ENCODE assay signal across 17 cellular contexts in genomic region chr13:37657134-37657533, GRCh38. TPM values are rescaled to one million over a fixed set of nuclear protein-coding genes. Genes with fewer than 3 reads are reported as not detected.
DNase-seq lines count a peak whose midpoint lies in the region; ATAC-seq and TF ChIP-seq lines count a peak whose summit lies in the region.
"Had no signal": no experiment of that assay in that cellular context is flagged by ENCODE, and none has a peak within 500 bp of the region (broad histone marks: within the 10 kb centered on the region; RNA-seq: fewer than 3 reads in every experiment).

No MANE protein-coding gene starts in this region.

- H3K4me1 ChIP-seq in adipocyte (ENCODE audit: control insufficient read depth, insufficient read depth, low read length) (peaks cover 4% of the 10 kb centered on the region), smooth muscle cell (ENCODE audit: low read depth) (peaks cover 4% of the 10 kb centered on the region)
- H3K4me1 ChIP-seq: psoas muscle had no signal

- no peaks in the 10 kb centered on the region for H3K27me3 Mint-ChIP-seq in HFFc6 (ENCODE audit: insufficient read depth)
- H3K27me3 Mint-ChIP-seq: activated naive CD4-positive, alpha-beta T cell treated with anti-CD3 and anti-CD28 coated beads, Interleukin-2, amount 50 U/mL, for 24 hours; stimulated activated naive B cell treated with anti-CD40 and anti-IgM and Interleukin-4, amounts not matched to agents 10 μg/mL and 1 μg/mL and 100 μg/mL, for 72 hours had no signal

- H3K9me3 ChIP-seq in adipocyte (ENCODE audit: control insufficient read depth, low read length), result no peaks in the 10 kb centered on the region
- no peaks in the 10 kb centered on the region for H3K9me3 ChIP-seq in smooth muscle cell (replicated peaks; ENCODE audit: low read depth)
- H3K9me3 ChIP-seq: psoas muscle had no signal

- H2AFZ ChIP-seq in smooth muscle cell (ENCODE audit: low read depth), result no peak overlapping the region

- no peaks in the 10 kb centered on the region for H3K79me2 ChIP-seq in smooth muscle cell (ENCODE audit: low read depth)

- H3K27ac ChIP-seq in smooth muscle cell (ENCODE audit: low read depth), result peak overlapping the region; percentile 96
- H3K27ac ChIP-seq: C4-2B, HL-60, psoas muscle had no signal

- no peaks in the 10 kb centered on the region for H3F3A ChIP-seq in smooth muscle cell (ENCODE audit: low read depth)

- H3K36me3 ChIP-seq in adipocyte (ENCODE audit: control insufficient read depth, insufficient read depth, low read length, severe bottlenecking) (no peaks in the 10 kb centered on the region), smooth muscle cell (ENCODE audit: low read depth) (no peaks in the 10 kb centered on the region)

- H3K9ac ChIP-seq in adipocyte (ENCODE audit: low read length), result peak overlapping the region; percentile 31
- H3K9ac ChIP-seq in smooth muscle cell (ENCODE audit: low read depth), result peak overlapping the region; percentile 39

- ATAC-seq in HG02870 (IDR thresholded peaks at IDR 0.05; ENCODE audit: unreplicated experiment) (no peak), HG02623 (IDR thresholded peaks at IDR 0.05; ENCODE audit: unreplicated experiment) (no peak)
- ATAC-seq: psoas muscle; stimulated activated naive B cell treated with anti-CD40 and anti-IgM and Interleukin-4, amounts not matched to agents 10 μg/mL and 1 μg/mL and 100 μg/mL, for 72 hours; WTC11 had no signal

- no peaks in the 10 kb centered on the region for H3K27me3 ChIP-seq in adipocyte (replicated peaks; ENCODE audit: control insufficient read depth, insufficient read depth, low read length)
- no peaks in the 10 kb centered on the region for H3K27me3 ChIP-seq in smooth muscle cell (ENCODE audit: low read depth)

- H3K4me3 ChIP-seq in adipocyte (ENCODE audit: low read length), result no peak overlapping the region
- no peak overlapping the region for H3K4me3 ChIP-seq in fibroblast of villous mesenchyme (ENCODE audit: low read depth, low read length)
- H3K4me3 ChIP-seq in smooth muscle cell, result no peak overlapping the region
- H3K4me3 ChIP-seq: psoas muscle had no signal

- TF ChIP-seq CTCF in HFFc6 (IDR thresholded peaks at IDR 0.05) (no peak), fibroblast of villous mesenchyme (IDR thresholded peaks at IDR 0.05; ENCODE audit: insufficient read depth, low read depth, low read length) (no peak), smooth muscle cell (IDR thresholded peaks at IDR 0.05; ENCODE audit: borderline replicate concordance, insufficient read depth, poor library complexity, severe bottlenecking) (no peak)

- peaks cover 10% of the 10 kb centered on the region for H3K36me3 Mint-ChIP-seq in HFFc6 (ENCODE audit: low read depth)
- H3K36me3 Mint-ChIP-seq: activated naive CD4-positive, alpha-beta T cell treated with anti-CD3 and anti-CD28 coated beads, Interleukin-2, amount 50 U/mL, for 24 hours; immature natural killer cell; stimulated activated naive B cell treated with anti-CD40 and anti-IgM and Interleukin-4, amounts not matched to agents 10 μg/mL and 1 μg/mL and 100 μg/mL, for 72 hours; WTC11 had no signal

- H4K20me1 ChIP-seq in smooth muscle cell (ENCODE audit: low read depth), result no peaks in the 10 kb centered on the region

- WGBS in smooth muscle cell (ENCODE audit: low lambda C conversion rate), result 77% methylated on average over 2 of the region's 2 CpGs

- DNase-seq in HFFc6, result peak; percentile 71
- DNase-seq in adipocyte (ENCODE audit: low read depth), result peak; percentile 31
- peak; percentile 20 for DNase-seq in fibroblast of villous mesenchyme (ENCODE audit: low read depth)
- DNase-seq in smooth muscle cell (lab: John Stamatoyannopoulos, UW; ENCODE audit: unreplicated experiment), result no peak
- no peak for DNase-seq in NCI-H1930 (lab: John Stamatoyannopoulos, UW)
- DNase-seq in stimulated activated CD4-positive, alpha-beta T cell treated with anti-CD3 and anti-CD28 coated beads, Interleukin-1b, Interleukin-23, amount 100 ng/mL, for 48 hours, result no peak
- DNase-seq: immature natural killer cell; NCI-H2171 treated with DMSO at 0.1 percent for 48 hours; psoas muscle; stimulated activated CD4-positive, alpha-beta T cell treated with anti-CD3 and anti-CD28 coated beads, Interleukin-4, amount 100 ng/mL, for 4 hours; stimulated activated naive B cell treated with anti-CD40 and anti-IgM and Interleukin-4, amounts not matched to agents 10 μg/mL and 1 μg/mL and 100 μg/mL, for 72 hours had no signal

- H3K4me1 Mint-ChIP-seq in HFFc6 (ENCODE audit: low read depth), result peaks cover 16% of the 10 kb centered on the region
- H3K4me1 Mint-ChIP-seq: activated naive CD4-positive, alpha-beta T cell treated with anti-CD3 and anti-CD28 coated beads, Interleukin-2, amount 50 U/mL, for 24 hours; immature natural killer cell; stimulated activated naive B cell treated with anti-CD40 and anti-IgM and Interleukin-4, amounts not matched to agents 10 μg/mL and 1 μg/mL and 100 μg/mL, for 72 hours; WTC11 had no signal

- peak overlapping the region; percentile 61 for H3K4me3 Mint-ChIP-seq in HFFc6
- H3K4me3 Mint-ChIP-seq: activated naive CD4-positive, alpha-beta T cell treated with anti-CD3 and anti-CD28 coated beads, Interleukin-2, amount 50 U/mL, for 24 hours; immature natural killer cell; stimulated activated naive B cell treated with anti-CD40 and anti-IgM and Interleukin-4, amounts not matched to agents 10 μg/mL and 1 μg/mL and 100 μg/mL, for 72 hours; WTC11 had no signal

- no peaks in the 10 kb centered on the region for H3K9me3 Mint-ChIP-seq in HFFc6
- H3K9me3 Mint-ChIP-seq: activated naive CD4-positive, alpha-beta T cell treated with anti-CD3 and anti-CD28 coated beads, Interleukin-2, amount 50 U/mL, for 24 hours; stimulated activated naive B cell treated with anti-CD40 and anti-IgM and Interleukin-4, amounts not matched to agents 10 μg/mL and 1 μg/mL and 100 μg/mL, for 72 hours; WTC11 had no signal

- H3K4me2 ChIP-seq in smooth muscle cell, result peak overlapping the region; percentile 24

- H3K27ac Mint-ChIP-seq in HFFc6, result peak overlapping the region; percentile 95
- H3K27ac Mint-ChIP-seq: activated naive CD4-positive, alpha-beta T cell treated with anti-CD3 and anti-CD28 coated beads, Interleukin-2, amount 50 U/mL, for 24 hours; immature natural killer cell; stimulated activated naive B cell treated with anti-CD40 and anti-IgM and Interleukin-4, amounts not matched to agents 10 μg/mL and 1 μg/mL and 100 μg/mL, for 72 hours; WTC11 had no signal

RNA-seq across cellular contexts. Expression of gene POSTN, which starts 58.6 kb away (rescaled TPM):
- total RNA-seq in HFFc6 (2021; fragmentation: NEBNext Ultra II Directional; extraction: Animal tissue kit (Norgen Biotek cat#: 25700)), result 100 to 1,000 TPM in 2 of 6 experiments, 10 to 100 TPM in 4; 20.5 to 220 (median 23.5) TPM
- total RNA-seq in fibroblast of villous mesenchyme, result 149 and 390 TPM in 2 replicates
- total RNA-seq in smooth muscle cell, result 50.5 and 54.9 TPM in 2 replicates
- 38.6 and 39.8 TPM in 2 replicates for polyA plus RNA-seq in smooth muscle cell
- polyA plus RNA-seq: immature natural killer cell had no signal

Comparison
In these comparisons a context has a peak if more than half of its experiments do, and no peak if none do; other contexts are left out.
1. DNase-seq: peak in HFFc6 (single experiment), adipocyte (single experiment) and fibroblast of villous mesenchyme (single experiment); none in smooth muscle cell (single experiment), NCI-H1930 (0 of 2) and stimulated activated CD4-positive, alpha-beta T cell treated with anti-CD3 and anti-CD28 coated beads, Interleukin-1b, Interleukin-23, amount 100 ng/mL, for 48 hours (single experiment).